In genomic region chr6:12608016-12608860, GRCh38 we compare ENCODE assay signal across 1 cellular context.
TF ChIP-seq lines count a peak whose summit lies in the region.

No MANE protein-coding gene starts in this region.

TF ChIP-seq in SK-N-SH treated with all-trans-retinoic acid at 6 μM for 48 hours, 23 proteins besides CTCF, POLR2A, EP300 and RAD21 (continued from another document):
- TF ChIP-seq PPARA (CRISPR knock-in tag; IDR thresholded peaks at IDR 0.05; ENCODE audit: borderline replicate concordance) (no peak), ZNF8 (CRISPR knock-in tag; IDR thresholded peaks at IDR 0.05) (no peak), BACH2 (CRISPR knock-in tag; IDR thresholded peaks at IDR 0.05; ENCODE audit: borderline replicate concordance) (no peak)
